ENCODE assay signal across 15 cellular contexts in genomic region chr17:28046034-28046825, GRCh38. TPM values are rescaled to one million over a fixed set of nuclear protein-coding genes. Genes with fewer than 3 reads are reported as not detected.
A peak's percentile ranks its signal among the peaks of the same experiment; 100 is the strongest.
DNase-seq lines count a peak whose midpoint lies in the region; ATAC-seq, FAIRE-seq and TF ChIP-seq lines count a peak whose summit lies in the region.
"Had no signal": no experiment of that assay in that cellular context is flagged by ENCODE, and none has a peak within 500 bp of the region (broad histone marks: within the 10 kb centered on the region; RNA-seq: fewer than 3 reads in every experiment).

No MANE protein-coding gene starts in this region.

- peaks cover 4% of the 10 kb centered on the region for H3K36me3 Mint-ChIP-seq in natural killer cell treated with Interleukin-12 subunit alpha and Interleukin-12 subunit beta and Interleukin-15 and Interleukin-18, amount 100 ng/mL, for 72 hours
- H3K36me3 Mint-ChIP-seq in natural killer cell, result no peaks in the 10 kb centered on the region

- H3K36me3 ChIP-seq in PC-3 (ENCODE audit: low read depth, low read length) (no peaks in the 10 kb centered on the region), endothelial cell of umbilical vein (ENCODE audit: control insufficient read depth in 2 of 2, extremely low read depth in 1 of 2, insufficient read depth in 2 of 2, low read length in 2 of 2) (peaks cover 0 to 11% of the 10 kb centered on the region in 2 experiments)

- intact Hi-C loops in natural killer cell (cut with micrococcal nuclease) (no loop called here), PC-3 (cut with micrococcal nuclease) (loop anchor here (5.0 to 10.0 kb wide), 2 partner anchors 61 to 129 kb away; no protein-coding TSS in a partner anchor), endothelial cell of umbilical vein (cut with micrococcal nuclease) (no loop called here)

- H3K79me2 ChIP-seq in PC-3 (ENCODE audit: low read length), result peaks cover 94% of the 10 kb centered on the region
- peaks cover 92% of the 10 kb centered on the region for H3K79me2 ChIP-seq in endothelial cell of umbilical vein (ENCODE audit: control insufficient read depth, insufficient read depth, low read length)

- H3K9me3 Mint-ChIP-seq in natural killer cell treated with Interleukin-12 subunit alpha and Interleukin-12 subunit beta and Interleukin-15 and Interleukin-18, amount 100 ng/mL, for 72 hours, result no peaks in the 10 kb centered on the region
- H3K9me3 Mint-ChIP-seq in natural killer cell, result no peaks in the 10 kb centered on the region

- dilution Hi-C loops in endothelial cell of umbilical vein (cut with MboI; ENCODE audit: extremely low pct_ligation_motif_present, low sequenced_read_pairs), result no loop called here

- H3K27ac ChIP-seq in PC-3 (ENCODE audit: low read length) (no peak overlapping the region), endothelial cell of umbilical vein (ENCODE audit: insufficient read depth, low read depth, low read length) (no peak overlapping the region)

- H4K20me1 ChIP-seq in PC-3 (ENCODE audit: low read length) (peaks cover 13% of the 10 kb centered on the region; the same call in 1 of the 2 replicates), endothelial cell of umbilical vein (replicated peaks; ENCODE audit: control insufficient read depth, extremely low read depth, insufficient read depth, low read length) (peaks cover 8% of the 10 kb centered on the region)

- DNase-seq in natural killer cell treated with Interleukin-12 subunit alpha and Interleukin-12 subunit beta and Interleukin-15 and Interleukin-18, amount 100 ng/mL, for 72 hours (ENCODE audit: low spot score), result no peak
- DNase-seq in natural killer cell, result no peak
- DNase-seq in PC-3, result no peak
- DNase-seq in endothelial cell of umbilical vein (ENCODE audit: low read depth, low spot score), result no peak
- DNase-seq in activated CD4-positive, CD25-positive, alpha-beta regulatory T cell (lab: John Stamatoyannopoulos, UW), result no peak
- DNase-seq in frontal cortex (ENCODE audit: low spot score in 2 of 2), result no peak
- DNase-seq in activated CD4-positive, CD25-positive, alpha-beta regulatory T cell treated with anti-CD3 and anti-CD28 coated beads, Interleukin-2, amount 50 U/mL, for 72 hours, result no peak
- DNase-seq in SW 1271 (lab: John Stamatoyannopoulos, UW), result no peak
- DNase-seq: activated effector memory CD4-positive, alpha-beta T cell treated with Interleukin-2 at 50 U/mL for 16 hours; DMS79 treated with DMSO at 0.1 percent for 48 hours; glutamatergic neuron; stimulated activated CD4-positive, alpha-beta T cell treated with anti-CD3 and anti-CD28 coated beads, Interleukin-1b, Interleukin-23, amount 100 ng/mL, for 48 hours; stimulated activated CD8-positive, alpha-beta memory T cell treated with anti-CD3 and anti-CD28 coated beads, Interleukin-4, amount 100 ng/mL, for 48 hours had no signal

- H3K9me3 ChIP-seq in PC-3 (ENCODE audit: low read length) (no peaks in the 10 kb centered on the region), endothelial cell of umbilical vein (replicated peaks; ENCODE audit: control insufficient read depth, insufficient read depth, low read length) (no peaks in the 10 kb centered on the region)

- H2AFZ ChIP-seq in PC-3 (ENCODE audit: low read length), result no peak overlapping the region
- no peak overlapping the region for H2AFZ ChIP-seq in endothelial cell of umbilical vein (ENCODE audit: low read depth, low read length)

- no peaks in the 10 kb centered on the region for H3K9me2 ChIP-seq in PC-3 (replicated peaks; ENCODE audit: low read length)

- no peak for TF ChIP-seq POLR2A in endothelial cell of umbilical vein (IDR thresholded peaks at IDR 0.05; ENCODE audit: low read depth, low read length)

- H3K27me3 Mint-ChIP-seq in natural killer cell treated with Interleukin-12 subunit alpha and Interleukin-12 subunit beta and Interleukin-15 and Interleukin-18, amount 100 ng/mL, for 72 hours, result no peaks in the 10 kb centered on the region
- H3K27me3 Mint-ChIP-seq in natural killer cell (ENCODE audit: low read depth in 2 of 2), result no peaks in the 10 kb centered on the region

- POLR2A ChIA-PET in PC-3 (lab: Charles Lee; ENCODE audit: unreplicated experiment), result no interaction called here
- POLR2A ChIA-PET in endothelial cell of umbilical vein (lab: Charles Lee), result no interaction called here

- H3K4me3 ChIP-seq in PC-3 (ENCODE audit: low read length) (peak overlapping the region; percentile 82; the same call in 1 of the 2 replicates), endothelial cell of umbilical vein (replicated peaks in 1 of 3; ENCODE audit: insufficient read depth in 1 of 3, low read depth in 1 of 3, low read length in 3 of 3) (no peak overlapping the region)

- H3K9ac ChIP-seq in PC-3 (ENCODE audit: low read length) (no peak overlapping the region), endothelial cell of umbilical vein (replicated peaks; ENCODE audit: extremely low read depth, insufficient read depth, low read length) (no peak overlapping the region)

- no peaks in the 10 kb centered on the region for H3F3A ChIP-seq in PC-3 (ENCODE audit: low read length, unreplicated experiment)

- H3K4me1 ChIP-seq in PC-3 (ENCODE audit: insufficient read depth, low read length) (peaks cover 32% of the 10 kb centered on the region), endothelial cell of umbilical vein (ENCODE audit: control insufficient read depth, extremely low read depth, insufficient read depth, low read length) (peaks cover 31% of the 10 kb centered on the region)

- H3K4me2 ChIP-seq in PC-3 (ENCODE audit: low read length) (peak overlapping the region; percentile 73), endothelial cell of umbilical vein (ENCODE audit: insufficient read depth, low read length) (peak overlapping the region; percentile 98)

- H3K27ac Mint-ChIP-seq in natural killer cell treated with Interleukin-12 subunit alpha and Interleukin-12 subunit beta and Interleukin-15 and Interleukin-18, amount 100 ng/mL, for 72 hours, result peak overlapping the region in 1 of 2 donors; percentile 35
- no peak overlapping the region for H3K27ac Mint-ChIP-seq in natural killer cell

- peak overlapping the region; percentile 13 for H3K4me3 Mint-ChIP-seq in natural killer cell treated with Interleukin-12 subunit alpha and Interleukin-12 subunit beta and Interleukin-15 and Interleukin-18, amount 100 ng/mL, for 72 hours
- H3K4me3 Mint-ChIP-seq in natural killer cell, result no peak overlapping the region

- TF ChIP-seq CTCF in natural killer cell (IDR thresholded peaks at IDR 0.05) (no peak), PC-3 (conservative IDR thresholded peaks at IDR 0.05; ENCODE audit: low read depth, low read length) (no peak), endothelial cell of umbilical vein (IDR thresholded peaks at IDR 0.05; ENCODE audit: extremely low read depth in 1 of 2, insufficient read depth in 1 of 2, low read depth in 1 of 2, low read length in 2 of 2) (no peak)

- CTCF ChIA-PET in PC-3 (lab: Charles Lee), result no interaction called here
- CTCF ChIA-PET in endothelial cell of umbilical vein (lab: Charles Lee), result interaction anchor here (1.0 to 4.4 kb wide), 2 partner anchors 12 to 153 kb away, joined by 3 to 12 read pairs; partner anchors contain the start of gene LYRM9

- no peak for ATAC-seq in natural killer cell treated with Interleukin-12 subunit alpha and Interleukin-12 subunit beta and Interleukin-15 and Interleukin-18, amount 100 ng/mL, for 72 hours
- ATAC-seq in natural killer cell (no peak), PC-3 (no peak)
- ATAC-seq: activated CD4-positive, CD25-positive, alpha-beta regulatory T cell treated with anti-CD3 and anti-CD28 coated beads, Interleukin-2, amount 50 U/mL, for 24 hours had no signal

- peaks cover 59 to 65% of the 10 kb centered on the region in 2 donors for H3K4me1 Mint-ChIP-seq in natural killer cell treated with Interleukin-12 subunit alpha and Interleukin-12 subunit beta and Interleukin-15 and Interleukin-18, amount 100 ng/mL, for 72 hours (ENCODE audit: low read depth in 2 of 2)
- H3K4me1 Mint-ChIP-seq in natural killer cell, result peaks cover 74 to 76% of the 10 kb centered on the region in 2 donors

- no peaks in the 10 kb centered on the region for H3K27me3 ChIP-seq in PC-3 (ENCODE audit: low read length)
- no peaks in the 10 kb centered on the region for H3K27me3 ChIP-seq in endothelial cell of umbilical vein (ENCODE audit: control insufficient read depth in 2 of 2, insufficient read depth in 2 of 2, low read length in 2 of 2)

- peaks cover 3% of the 10 kb centered on the region for H3K9me1 ChIP-seq in endothelial cell of umbilical vein (replicated peaks; ENCODE audit: control insufficient read depth, extremely low read depth, insufficient read depth, low read length)

- FAIRE-seq in endothelial cell of umbilical vein (lab: Jason Lieb, UNC) (no peak), frontal cortex (lab: Jason Lieb, UNC) (no peak)
- FAIRE-seq: H1 had no signal

- no TSS peak for BruUV-seq in PC-3 (replicated peaks; lab: Mats Ljungman, UMichigan)
- BruUV-seq in endothelial cell of umbilical vein (replicated peaks; lab: Mats Ljungman, UMichigan), result no TSS peak

TF ChIP-seq in endothelial cell of umbilical vein, 7 proteins besides CTCF, POLR2A, EP300 and RAD21:
- no peak for TF ChIP-seq POLR2AphosphoS5 (IDR thresholded peaks at IDR 0.05; ENCODE audit: insufficient read depth, low read depth, low read length)

RNA-seq across cellular contexts. Expression of gene NLK, which starts 3.8 kb away (rescaled TPM):
- total RNA-seq in natural killer cell treated with Interleukin-12 subunit alpha and Interleukin-12 subunit beta and Interleukin-15 and Interleukin-18, amount 100 ng/mL, for 72 hours, result 10 to 100 TPM; 15.5 to 19.6 TPM
- total RNA-seq in natural killer cell, result 10 to 100 TPM; 18.3 to 35.6 (median 20.8) TPM
- 14.9 and 16.3 TPM in 2 replicates for total RNA-seq in PC-3 (2014; rRNA removed)
- 32.6 and 34.2 TPM in 2 replicates for total RNA-seq in endothelial cell of umbilical vein
- 21.8 and 23.8 TPM in 2 replicates for polyA plus RNA-seq in endothelial cell of umbilical vein
- 15.3 and 20.3 TPM in 2 replicates for polyA plus RNA-seq in endothelial cell of umbilical vein (2011; cell fraction: cytosol; rRNA removed)
- 33.3 and 45.7 TPM in 2 replicates for polyA plus RNA-seq in endothelial cell of umbilical vein (2011; cell fraction: nucleus; rRNA removed)
- 15.0 and 15.5 TPM in 2 replicates for polyA plus RNA-seq in endothelial cell of umbilical vein (2012)
- 93.4 and 121 TPM in 2 replicates for polyA minus RNA-seq in endothelial cell of umbilical vein
- 13.2 TPM for polyA minus RNA-seq in endothelial cell of umbilical vein (2011; cell fraction: cytosol; rRNA and poly(A)+ RNA removed)
- 174 and 190 TPM in 2 replicates for polyA minus RNA-seq in endothelial cell of umbilical vein (2011; cell fraction: nucleus; rRNA and poly(A)+ RNA removed)
- 73.0 TPM for total RNA-seq in frontal cortex
